10 cellular contexts compared by ENCODE assay signal in the genomic region with DNA sequence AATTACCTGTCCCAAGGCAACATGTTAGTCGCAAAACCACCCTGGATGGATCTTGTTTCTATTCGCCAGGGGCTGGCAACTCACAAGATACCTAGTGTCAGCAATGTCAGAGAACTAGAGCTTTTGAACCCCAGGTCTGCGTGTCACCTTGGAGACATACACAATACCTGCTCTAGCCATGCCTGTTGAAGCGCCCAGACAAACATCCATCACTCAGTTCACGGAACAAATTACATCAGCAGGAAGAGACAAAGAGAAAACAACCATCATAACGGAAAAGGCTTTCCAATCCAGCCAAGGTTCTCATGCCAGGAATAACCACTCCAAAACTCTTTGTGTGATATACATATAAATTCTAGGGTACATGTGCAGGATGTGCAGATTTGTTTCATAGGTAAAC. TPM values are rescaled to one million over a fixed set of nuclear protein-coding genes. Genes with fewer than 3 reads are reported as not detected.
DNase-seq lines count a peak whose midpoint lies in the region; ATAC-seq and TF ChIP-seq lines count a peak whose summit lies in the region.
"Had no signal": no experiment of that assay in that cellular context is flagged by ENCODE, and none has a peak within 500 bp of the region (broad histone marks: within the 10 kb centered on the region; RNA-seq: fewer than 3 reads in every experiment).

No MANE protein-coding gene starts in this region.

- peaks cover 14% of the 10 kb centered on the region for H3K4me1 ChIP-seq in smooth muscle cell (ENCODE audit: low read depth)

- CTCF ChIA-PET in activated CD4-positive, alpha-beta T cell treated with anti-CD3 and anti-CD28 coated beads for 36 hours (lab: Charles Lee): interaction anchor here (0.9 to 1.2 kb wide), 2 partner anchors 38 to 53 kb away, joined by 3 read pairs; no protein-coding TSS in a partner anchor

- H3K27me3 ChIP-seq in smooth muscle cell (ENCODE audit: low read depth): no peaks in the 10 kb centered on the region

- peaks cover 16% of the 10 kb centered on the region for H3K27me3 Mint-ChIP-seq in activated CD4-positive, alpha-beta T cell treated with anti-CD3 and anti-CD28 coated beads for 36 hours
- H3K27me3 Mint-ChIP-seq: central memory CD8-positive, alpha-beta T cell had no signal

- H3K27ac Mint-ChIP-seq in activated CD4-positive, alpha-beta T cell treated with anti-CD3 and anti-CD28 coated beads for 36 hours: no peak overlapping the region

- H2AFZ ChIP-seq in smooth muscle cell (ENCODE audit: low read depth): no peak overlapping the region

- H3F3A ChIP-seq in smooth muscle cell (ENCODE audit: low read depth): no peaks in the 10 kb centered on the region

- peaks cover 70% of the 10 kb centered on the region for H3K79me2 ChIP-seq in smooth muscle cell (ENCODE audit: low read depth)

- ATAC-seq in activated CD4-positive, alpha-beta T cell treated with anti-CD3 and anti-CD28 coated beads for 36 hours: no peak

- H3K4me1 Mint-ChIP-seq in activated CD4-positive, alpha-beta T cell treated with anti-CD3 and anti-CD28 coated beads for 36 hours: peaks cover 51% of the 10 kb centered on the region

- WGBS in smooth muscle cell (ENCODE audit: low lambda C conversion rate): 90% methylated on average over 6 of the region's 6 CpGs

- H3K36me3 ChIP-seq in smooth muscle cell (ENCODE audit: low read depth): no peaks in the 10 kb centered on the region

- TF ChIP-seq CTCF in WI38 (IDR thresholded peaks at IDR 0.05; ENCODE audit: low read depth, low read length) (no peak), fibroblast of villous mesenchyme (IDR thresholded peaks at IDR 0.05; ENCODE audit: insufficient read depth, low read depth, low read length) (no peak), smooth muscle cell (IDR thresholded peaks at IDR 0.05; ENCODE audit: borderline replicate concordance, insufficient read depth, poor library complexity, severe bottlenecking) (no peak), GM10266 (IDR thresholded peaks at IDR 0.05; ENCODE audit: control insufficient read depth, insufficient read depth, low read depth, missing control alignments) (no peak)

- no peak for DNase-seq in activated CD4-positive, alpha-beta T cell treated with anti-CD3 and anti-CD28 coated beads for 36 hours
- DNase-seq in activated CD4-positive, alpha-beta T cell treated with anti-CD3 and anti-CD28 coated beads for 4 hours: no peak
- DNase-seq in fibroblast of villous mesenchyme (ENCODE audit: low read depth) (no peak), smooth muscle cell (lab: John Stamatoyannopoulos, UW; ENCODE audit: unreplicated experiment) (no peak), GM10266 (ENCODE audit: extremely low spot score) (no peak)
- no peak for DNase-seq in activated effector memory CD4-positive, alpha-beta T cell treated with Interleukin-2 at 50 U/mL for 16 hours
- DNase-seq in activated naive CD4-positive, alpha-beta T cell treated with anti-CD3 and anti-CD28 coated beads, Interleukin-2, amount 50 U/mL, for 16 hours: no peak

- intact Hi-C loops in activated CD4-positive, alpha-beta T cell treated with anti-CD3 and anti-CD28 coated beads for 36 hours (cut with DNase I, micrococcal nuclease): loop anchor here (5.0 to 10.0 kb wide), 6 partner anchors 321 to 1931 kb away; a partner anchor contains a TSS

- H3K4me3 Mint-ChIP-seq in activated CD4-positive, alpha-beta T cell treated with anti-CD3 and anti-CD28 coated beads for 36 hours: peak overlapping the region; percentile 20

- no peak overlapping the region for H3K27ac ChIP-seq in smooth muscle cell (ENCODE audit: low read depth)
- H3K27ac ChIP-seq: C4-2B had no signal

- H3K9me3 ChIP-seq in smooth muscle cell (replicated peaks; ENCODE audit: low read depth): no peaks in the 10 kb centered on the region

- H3K4me3 ChIP-seq in WI38 (ENCODE audit: low read depth, low read length): peak overlapping the region; percentile 91
- peak overlapping the region; percentile 71 for H3K4me3 ChIP-seq in fibroblast of villous mesenchyme (ENCODE audit: low read depth, low read length)
- peak overlapping the region; percentile 97 for H3K4me3 ChIP-seq in smooth muscle cell

- peak overlapping the region; percentile 89 for H3K4me2 ChIP-seq in smooth muscle cell

- peaks cover 27% of the 10 kb centered on the region for H3K36me3 Mint-ChIP-seq in activated CD4-positive, alpha-beta T cell treated with anti-CD3 and anti-CD28 coated beads for 36 hours (ENCODE audit: low read depth)

- H4K20me1 ChIP-seq in smooth muscle cell (ENCODE audit: low read depth): peaks cover 62% of the 10 kb centered on the region

- POLR2A ChIA-PET in activated CD4-positive, alpha-beta T cell treated with anti-CD3 and anti-CD28 coated beads for 36 hours (lab: Charles Lee): interaction anchor here (0.6 kb wide), 1 partner anchor 48 kb away, joined by 6 read pairs; no protein-coding TSS in a partner anchor

- no peak overlapping the region for H3K9ac ChIP-seq in smooth muscle cell (ENCODE audit: low read depth)

- H3K9me3 Mint-ChIP-seq in activated CD4-positive, alpha-beta T cell treated with anti-CD3 and anti-CD28 coated beads for 36 hours (ENCODE audit: low read depth): no peaks in the 10 kb centered on the region
- H3K9me3 Mint-ChIP-seq: central memory CD8-positive, alpha-beta T cell had no signal

RNA-seq across cellular contexts. Expression of a gene that starts 2.2 kb away (rescaled TPM):
- 10 to 100 TPM; 58.2 to 60.0 TPM for total RNA-seq in activated CD4-positive, alpha-beta T cell treated with anti-CD3 and anti-CD28 coated beads for 36 hours
- total RNA-seq in fibroblast of villous mesenchyme (206 and 279 TPM in 2 replicates), smooth muscle cell (504 and 563 TPM in 2 replicates)
- 291 and 418 TPM in 2 replicates for polyA plus RNA-seq in smooth muscle cell

RNA-seq across cellular contexts. Expression of a gene that starts 33.4 kb away (rescaled TPM):
- not detected for total RNA-seq in activated CD4-positive, alpha-beta T cell treated with anti-CD3 and anti-CD28 coated beads for 36 hours
- total RNA-seq in fibroblast of villous mesenchyme (not detected in 2 replicates), smooth muscle cell (not detected in 2 replicates)
- 0.57 and 0.91 TPM in 2 replicates for polyA plus RNA-seq in smooth muscle cell

RNA-seq across cellular contexts. Expression of a gene that starts 40.3 kb away (rescaled TPM):
- total RNA-seq in activated CD4-positive, alpha-beta T cell treated with anti-CD3 and anti-CD28 coated beads for 36 hours: 10 to 100 TPM; 11.4 to 12.2 TPM
- 16.8 and 30.7 TPM in 2 replicates for total RNA-seq in fibroblast of villous mesenchyme
- 49.3 and 63.6 TPM in 2 replicates for total RNA-seq in smooth muscle cell
- polyA plus RNA-seq in smooth muscle cell: 28.8 and 38.5 TPM in 2 replicates
